In the genomic region with DNA sequence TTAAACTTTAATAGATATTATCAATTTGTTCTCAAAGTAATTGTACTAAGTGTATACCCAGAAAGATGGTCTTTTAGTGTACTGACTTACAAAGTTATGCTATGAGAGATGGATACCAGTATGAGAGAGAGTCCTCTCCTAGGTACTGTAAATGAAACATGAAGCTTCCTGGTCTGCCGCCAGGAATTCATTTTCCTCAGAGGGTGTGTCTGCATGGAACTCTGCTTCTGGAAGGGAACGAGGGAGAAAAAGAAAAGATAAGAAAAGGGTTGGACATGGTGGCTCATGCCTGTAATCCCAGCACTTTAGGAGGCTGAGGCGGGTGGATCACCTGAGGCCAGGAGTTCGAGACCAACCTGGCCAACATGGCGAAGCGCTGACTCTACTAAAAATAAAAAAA, we compare ENCODE assay signal across 16 cellular contexts. TPM values are rescaled to one million over a fixed set of nuclear protein-coding genes. Genes with fewer than 3 reads are reported as not detected.
DNase-seq lines count a peak whose midpoint lies in the region; ATAC-seq and TF ChIP-seq lines count a peak whose summit lies in the region.
"Had no signal": no experiment of that assay in that cellular context is flagged by ENCODE, and none has a peak within 500 bp of the region (broad histone marks: within the 10 kb centered on the region; RNA-seq: fewer than 3 reads in every experiment).

No MANE protein-coding gene starts in this region.

- no peak for TF ChIP-seq CTCF in choroid plexus epithelial cell (conservative IDR thresholded peaks at IDR 0.05; ENCODE audit: low read depth, low read length)

- DNase-seq in EH (ENCODE audit: low read depth) (peak; percentile 21), LoVo (ENCODE audit: low spot score) (peak; percentile 25), choroid plexus epithelial cell (ENCODE audit: low read depth) (peak; percentile 10), amygdala (lab: John Stamatoyannopoulos, UW) (no peak), iPS-NIHi11 (ENCODE audit: low spot score) (no peak)
- DNase-seq in natural killer cell treated with Interleukin-12 subunit alpha and Interleukin-12 subunit beta and Interleukin-15 and Interleukin-18, amount 100 ng/mL, for 72 hours (ENCODE audit: low spot score): no peak
- DNase-seq in effector CD4-positive, alpha-beta T cell: no peak
- DNase-seq: AML-193, DMS79 treated with DMSO at 0.1 percent for 48 hours, Kasumi-1, NCI-H1105 treated with DMSO at 0.1 percent for 48 hours, NCI-H187, SW 1271 had no signal

- no peaks in the 10 kb centered on the region for H3K36me3 Mint-ChIP-seq in natural killer cell treated with Interleukin-12 subunit alpha and Interleukin-12 subunit beta and Interleukin-15 and Interleukin-18, amount 100 ng/mL, for 72 hours

- peaks cover 0 to 10% of the 10 kb centered on the region in 2 donors for H3K27me3 Mint-ChIP-seq in natural killer cell treated with Interleukin-12 subunit alpha and Interleukin-12 subunit beta and Interleukin-15 and Interleukin-18, amount 100 ng/mL, for 72 hours

- no peak for ATAC-seq in natural killer cell treated with Interleukin-12 subunit alpha and Interleukin-12 subunit beta and Interleukin-15 and Interleukin-18, amount 100 ng/mL, for 72 hours
- ATAC-seq in HG02870 (IDR thresholded peaks at IDR 0.05; ENCODE audit: unreplicated experiment): no peak
- ATAC-seq: HepG2 had no signal

- no peaks in the 10 kb centered on the region for H3K9me3 Mint-ChIP-seq in natural killer cell treated with Interleukin-12 subunit alpha and Interleukin-12 subunit beta and Interleukin-15 and Interleukin-18, amount 100 ng/mL, for 72 hours

- no peak overlapping the region for H3K27ac Mint-ChIP-seq in natural killer cell treated with Interleukin-12 subunit alpha and Interleukin-12 subunit beta and Interleukin-15 and Interleukin-18, amount 100 ng/mL, for 72 hours

- H3K4me3 Mint-ChIP-seq in natural killer cell treated with Interleukin-12 subunit alpha and Interleukin-12 subunit beta and Interleukin-15 and Interleukin-18, amount 100 ng/mL, for 72 hours: peak overlapping the region; percentile 4

- peaks cover 8 to 12% of the 10 kb centered on the region in 2 donors for H3K4me1 Mint-ChIP-seq in natural killer cell treated with Interleukin-12 subunit alpha and Interleukin-12 subunit beta and Interleukin-15 and Interleukin-18, amount 100 ng/mL, for 72 hours (ENCODE audit: low read depth in 2 of 2)

- H3K4me3 ChIP-seq in choroid plexus epithelial cell (ENCODE audit: low read depth, low read length): no peak overlapping the region
- H3K4me3 ChIP-seq: PC-9 had no signal

RNA-seq across cellular contexts. Expression of a gene that starts 2.2 kb away (rescaled TPM):
- 100 to 1,000 TPM in 1 of 2 donors, 10 to 100 TPM in 1; 66.8 to 105 TPM for total RNA-seq in natural killer cell treated with Interleukin-12 subunit alpha and Interleukin-12 subunit beta and Interleukin-15 and Interleukin-18, amount 100 ng/mL, for 72 hours

RNA-seq across cellular contexts. Expression of a gene that starts 28.3 kb away (rescaled TPM):
- total RNA-seq in natural killer cell treated with Interleukin-12 subunit alpha and Interleukin-12 subunit beta and Interleukin-15 and Interleukin-18, amount 100 ng/mL, for 72 hours: 10 to 100 TPM; 50.7 to 56.9 TPM

RNA-seq across cellular contexts. Expression of a gene that starts 30.8 kb away (rescaled TPM):
- 10 to 100 TPM; 42.7 to 54.1 TPM for total RNA-seq in natural killer cell treated with Interleukin-12 subunit alpha and Interleukin-12 subunit beta and Interleukin-15 and Interleukin-18, amount 100 ng/mL, for 72 hours

Comparison
In these comparisons a context has a peak if more than half of its experiments do, and no peak if none do; other contexts are left out.
1. DNase-seq: peak in EH (single experiment), LoVo (single experiment) and choroid plexus epithelial cell (single experiment); none in natural killer cell treated with Interleukin-12 subunit alpha and Interleukin-12 subunit beta and Interleukin-15 and Interleukin-18, amount 100 ng/mL, for 72 hours (single experiment), amygdala (0 of 56), effector CD4-positive, alpha-beta T cell (single experiment) and iPS-NIHi11 (single experiment).